1 cellular context compared by ENCODE assay signal in the genomic region with DNA sequence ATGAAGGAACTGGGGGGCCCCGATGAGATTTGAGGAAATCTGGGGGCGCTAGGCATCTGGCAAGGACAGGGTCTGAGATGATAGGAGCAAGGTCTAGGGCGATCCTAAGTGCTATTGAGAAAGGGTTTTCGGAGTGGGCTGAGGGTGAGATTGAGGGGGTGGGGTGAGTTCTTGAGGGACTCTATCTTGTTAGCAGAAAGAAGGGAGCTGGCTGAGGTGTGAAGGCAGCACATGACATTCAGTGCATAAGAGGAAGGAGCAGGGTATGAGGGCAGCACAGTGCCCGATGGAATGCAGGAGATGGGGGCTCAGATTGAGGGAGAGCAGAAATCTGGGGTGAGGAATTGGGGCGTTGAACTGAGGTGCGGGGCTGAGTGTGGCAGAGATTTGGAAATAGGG.
TF ChIP-seq lines count a peak whose summit lies in the region.

No MANE protein-coding gene starts in this region.

TF ChIP-seq in HepG2, 621 proteins besides CTCF, POLR2A, EP300 and RAD21 (continued from another document):
- TF ChIP-seq CEBPG (CRISPR knock-in tag; IDR thresholded peaks at IDR 0.05) (no peak), ZNF841 (CRISPR knock-in tag; IDR thresholded peaks at IDR 0.05; ENCODE audit: borderline replicate concordance) (no peak), SPEN (CRISPR knock-in tag; IDR thresholded peaks at IDR 0.05; ENCODE audit: low read depth) (no peak)
